1 cellular context compared by ENCODE assay signal in genomic region chr6:152863618-152864326, GRCh38.
TF ChIP-seq lines count a peak whose summit lies in the region.

No MANE protein-coding gene starts in this region.

TF ChIP-seq in H1, 55 proteins besides CTCF, POLR2A, EP300 and RAD21:
- TF ChIP-seq BCL11A (IDR thresholded peaks at IDR 0.05; ENCODE audit: low read depth in 2 of 2, low read length in 2 of 2) (no peak), GABPA (IDR thresholded peaks at IDR 0.05; ENCODE audit: borderline replicate concordance, insufficient read depth, low read length) (no peak), TCF12 (IDR thresholded peaks at IDR 0.05; ENCODE audit: low read depth, low read length) (no peak), BRCA1 (IDR thresholded peaks at IDR 0.05; ENCODE audit: low read depth, low read length) (no peak), POLR2AphosphoS5 (IDR thresholded peaks at IDR 0.05; ENCODE audit: low read depth, low read length) (no peak), ATF3 (IDR thresholded peaks at IDR 0.05; ENCODE audit: insufficient read depth, low read depth, low read length) (no peak), SP1 (IDR thresholded peaks at IDR 0.05; ENCODE audit: low read depth, low read length) (no peak), ZNF274 (IDR thresholded peaks at IDR 0.05; ENCODE audit: borderline replicate concordance, extremely low read depth, low read length) (no peak), MAX (IDR thresholded peaks at IDR 0.05) (no peak), USF2 (IDR thresholded peaks at IDR 0.05; ENCODE audit: low read length) (no peak), RBBP5 (IDR thresholded peaks at IDR 0.05; ENCODE audit: borderline replicate concordance, low read depth, low read length) (no peak), TAF7 (optimal IDR thresholded peaks at IDR 0.05; ENCODE audit: borderline replicate concordance, low read depth, low read length) (no peak)
